ENCODE assay signal across 17 cellular contexts in genomic region chr15:83733691-83734090, GRCh38.
A peak's percentile ranks its signal among the peaks of the same experiment; 100 is the strongest.
DNase-seq lines count a peak whose midpoint lies in the region; ATAC-seq, FAIRE-seq and TF ChIP-seq lines count a peak whose summit lies in the region.
"Had no signal": no experiment of that assay in that cellular context is flagged by ENCODE, and none has a peak within 500 bp of the region (broad histone marks: within the 10 kb centered on the region; RNA-seq: fewer than 3 reads in every experiment).

No MANE protein-coding gene starts in this region.

- peak overlapping the region; percentile 32 for H3K4me3 Mint-ChIP-seq in MCF 10A (ENCODE audit: unreplicated experiment)
- peak overlapping the region; percentile 48 for H3K4me3 Mint-ChIP-seq in astrocyte (ENCODE audit: unreplicated experiment)
- H3K4me3 Mint-ChIP-seq: CD4-positive, alpha-beta T cell; H9 had no signal

- no peaks in the 10 kb centered on the region for H4K20me1 ChIP-seq in astrocyte (ENCODE audit: insufficient read depth, low read length)

- H3K4me3 ChIP-seq in breast epithelium (no peak overlapping the region), astrocyte (ENCODE audit: insufficient read depth, low read depth, low read length) (no peak overlapping the region), mesodermal cell (ENCODE audit: extremely low read depth, insufficient read depth, low read length, poor library complexity, severe bottlenecking) (no peak overlapping the region), sigmoid colon (no peak overlapping the region)
- H3K4me3 ChIP-seq: GM12878 had no signal

- H3K27me3 Mint-ChIP-seq in MCF 10A (ENCODE audit: insufficient read depth, unreplicated experiment) (no peaks in the 10 kb centered on the region), astrocyte (ENCODE audit: low read depth, unreplicated experiment) (no peaks in the 10 kb centered on the region)

- no peak overlapping the region for H2AFZ ChIP-seq in astrocyte (ENCODE audit: low read depth, low read length)

- DNase-seq in MCF 10A (ENCODE audit: unreplicated experiment) (no peak), breast epithelium (ENCODE audit: low spot score in 2 of 2) (no peak), astrocyte (ENCODE audit: low read depth) (no peak), NCI-H187 treated with DMSO at 0.1 percent for 48 hours (lab: John Stamatoyannopoulos, UW) (no peak), sigmoid colon (no peak), NCI-H69 (lab: John Stamatoyannopoulos, UW) (no peak)
- DNase-seq: CD4-positive, alpha-beta T cell; NCI-H1105 treated with DMSO at 0.1 percent for 48 hours; NCI-H1694 treated with DMSO at 0.1 percent for 48 hours; NCI-H524 had no signal

- H3K27me3 ChIP-seq in breast epithelium (no peaks in the 10 kb centered on the region), astrocyte (ENCODE audit: insufficient read depth, low read length) (peaks cover 17% of the 10 kb centered on the region), sigmoid colon (no peaks in the 10 kb centered on the region)

- TF ChIP-seq CTCF in MCF 10A (IDR thresholded peaks at IDR 0.05; ENCODE audit: unreplicated experiment) = no peak
- no peak for TF ChIP-seq CTCF in breast epithelium (IDR thresholded peaks at IDR 0.05)
- TF ChIP-seq CTCF in astrocyte (IDR thresholded peaks at IDR 0.05; ENCODE audit: insufficient read depth, low read depth, low read length) = no peak
- TF ChIP-seq CTCF in sigmoid colon (IDR thresholded peaks at IDR 0.05) = no peak

- WGBS in mesodermal cell (ENCODE audit: insufficient coverage in 2 of 2), 2 experiments = 100% methylated on average over 1 to 2 of the region's 5 CpGs
- whole genome bisulfite sequencing in sigmoid colon, 2 donors = 94 to 95% methylated on average over 5 of the region's 5 CpGs

- TF ChIP-seq EP300 in sigmoid colon (IDR thresholded peaks at IDR 0.05) = no peak

- H3K9me3 ChIP-seq in breast epithelium (no peaks in the 10 kb centered on the region), astrocyte (ENCODE audit: insufficient read depth, low read depth, low read length) (no peaks in the 10 kb centered on the region), mesodermal cell (ENCODE audit: control insufficient read depth, low read length) (no peaks in the 10 kb centered on the region), sigmoid colon (no peaks in the 10 kb centered on the region)

- no peak for FAIRE-seq in astrocyte (lab: Jason Lieb, UNC)
- FAIRE-seq: GM12878, GM19239, HTR-8/SVneo had no signal

- H3K36me3 Mint-ChIP-seq in MCF 10A (ENCODE audit: insufficient read depth, unreplicated experiment) (no peaks in the 10 kb centered on the region), astrocyte (ENCODE audit: low read depth, unreplicated experiment) (no peaks in the 10 kb centered on the region)

- H3K4me1 Mint-ChIP-seq in MCF 10A (ENCODE audit: insufficient read depth, unreplicated experiment) = peaks cover 21% of the 10 kb centered on the region
- H3K4me1 Mint-ChIP-seq in astrocyte (ENCODE audit: low read depth, unreplicated experiment) = peaks cover 32% of the 10 kb centered on the region

- no peak overlapping the region for H3K9ac ChIP-seq in astrocyte (ENCODE audit: low read length)

- no peaks in the 10 kb centered on the region for H3K36me3 ChIP-seq in breast epithelium
- H3K36me3 ChIP-seq in astrocyte (ENCODE audit: insufficient read depth, low read length) = no peaks in the 10 kb centered on the region
- no peaks in the 10 kb centered on the region for H3K36me3 ChIP-seq in mesodermal cell (ENCODE audit: control insufficient read depth, insufficient read depth, low read length)
- no peaks in the 10 kb centered on the region for H3K36me3 ChIP-seq in sigmoid colon

- POLR2A ChIA-PET in MCF 10A (lab: Yijun Ruan, JAX) = interaction anchor here (1.0 to 1.3 kb wide), 3 partner anchors 13 to 446 kb away, joined by 3 to 4 read pairs (median 3); no protein-coding TSS in a partner anchor

- no TSS peak for BruUV-seq in MCF 10A (replicated peaks; lab: Mats Ljungman, UMichigan)

- H3K27ac ChIP-seq in breast epithelium (no peak overlapping the region), astrocyte (ENCODE audit: low read depth, low read length) (peak overlapping the region; percentile 10), mesodermal cell (ENCODE audit: low read depth, low read length, severe bottlenecking) (peak overlapping the region; percentile 90), sigmoid colon (peak overlapping the region in 1 of 4 donors; percentile 39)
- H3K27ac ChIP-seq: 22Rv1 had no signal

- TF ChIP-seq POLR2A in breast epithelium (IDR thresholded peaks at IDR 0.05) (no peak), sigmoid colon (IDR thresholded peaks at IDR 0.05) (no peak)

- CTCF ChIA-PET in MCF 10A (lab: Yijun Ruan, JAX) = interaction anchor here (0.6 to 2.3 kb wide), 4 partner anchors 8 to 302 kb away, joined by 3 to 9 read pairs (median 7); no protein-coding TSS in a partner anchor

- peak overlapping the region; percentile 70 for H3K27ac Mint-ChIP-seq in MCF 10A (ENCODE audit: low read depth, unreplicated experiment)
- H3K27ac Mint-ChIP-seq in astrocyte (ENCODE audit: unreplicated experiment) = peak overlapping the region; percentile 93
- H3K27ac Mint-ChIP-seq: CD4-positive, alpha-beta T cell; H9 had no signal

- H3K4me1 ChIP-seq in breast epithelium (no peaks in the 10 kb centered on the region), astrocyte (ENCODE audit: insufficient read depth, low read length) (peaks cover 17% of the 10 kb centered on the region), mesodermal cell (ENCODE audit: control insufficient read depth, insufficient read depth, low read length, poor library complexity, severe bottlenecking) (peaks cover 20% of the 10 kb centered on the region), sigmoid colon (peaks cover 0 to 22% (median 18%) of the 10 kb centered on the region in 4 donors)

- ATAC-seq in GM19035 (IDR thresholded peaks at IDR 0.05; ENCODE audit: unreplicated experiment) = no peak
- ATAC-seq: GM12878 had no signal

- intact Hi-C loops in MCF 10A (cut with micrococcal nuclease) = loop anchor here (1.0 kb wide), 2 partner anchors 290 to 302 kb away; no protein-coding TSS in a partner anchor
- intact Hi-C loops in breast epithelium (cut with DNase I; ENCODE audit: low total_unique reads) = no loop called here
- intact Hi-C loops in sigmoid colon (cut with DNase I) = no loop called here

- H3K9me3 Mint-ChIP-seq in MCF 10A (ENCODE audit: unreplicated experiment) (peaks cover 8% of the 10 kb centered on the region), astrocyte (ENCODE audit: unreplicated experiment) (no peaks in the 10 kb centered on the region)
- H3K9me3 Mint-ChIP-seq: H9 had no signal

- H3K79me2 ChIP-seq in astrocyte (ENCODE audit: insufficient read depth, low read length) = no peaks in the 10 kb centered on the region

- H3K4me2 ChIP-seq in astrocyte (ENCODE audit: low read length) = peak overlapping the region; percentile 73

Comparison
In these comparisons a context has a peak if more than half of its experiments do, and no peak if none do; other contexts are left out.
1. H3K27ac ChIP-seq: peak in astrocyte (single experiment) and mesodermal cell (single experiment); none in breast epithelium (0 of 2).